35 cellular contexts compared by ENCODE assay signal in the genomic region with DNA sequence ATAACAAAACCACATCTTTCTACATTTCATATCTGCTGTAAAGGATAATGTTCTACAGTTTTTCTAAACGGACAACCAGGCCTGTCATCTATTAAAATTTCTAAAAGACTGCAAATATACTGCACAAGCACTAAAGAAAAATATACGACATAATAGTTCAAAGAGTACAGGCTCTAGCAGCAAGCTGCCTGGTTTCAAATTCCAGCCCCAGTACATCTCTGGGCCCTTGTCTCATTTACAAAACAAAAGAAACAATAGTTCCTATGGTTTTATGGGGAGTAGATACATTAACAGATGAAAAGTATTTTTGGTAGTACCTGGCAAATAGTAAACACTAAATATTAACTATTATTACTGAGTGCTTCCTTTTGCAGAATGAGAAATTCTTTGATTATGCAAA.
"Had no signal": no experiment of that assay in that cellular context is flagged by ENCODE, and none has a peak within 500 bp of the region (broad histone marks: within the 10 kb centered on the region; RNA-seq: fewer than 3 reads in every experiment).

No MANE protein-coding gene starts in this region.

- H3K36me3 ChIP-seq: ovary had no signal

- H3K9me3 Mint-ChIP-seq: activated naive CD4-positive, alpha-beta T cell treated with anti-CD3 and anti-CD28 coated beads, Interleukin-2, amount 10 ng/mL, durations not matched to agents 7 days and 5 days; natural killer cell treated with Interleukin-12 subunit alpha and Interleukin-12 subunit beta and Interleukin-15 and Interleukin-18, amount 100 ng/mL, for 72 hours; stimulated activated naive B cell treated with anti-CD40 and anti-IgM and Interleukin-4, amounts not matched to agents 10 μg/mL and 1 μg/mL and 100 μg/mL, for 72 hours; T-helper 1 cell treated with Interleukin-12 subunit alpha and Interleukin-12 subunit beta and Interleukin-4 antibody, amounts not matched to agents 30 μg/mL and 1 μg/mL, for 36 hours had no signal

- H3K4me1 ChIP-seq: ascending aorta, gastrocnemius medialis, stomach, thyroid gland, upper lobe of left lung had no signal

- H3K27ac ChIP-seq: ascending aorta, cardiac muscle cell, coronary artery, dorsolateral prefrontal cortex, gastrocnemius medialis, neutrophil, ovary, skin epidermis, stomach, upper lobe of left lung, WERI-Rb-1 had no signal

- H3K27ac Mint-ChIP-seq: activated CD4-positive, alpha-beta memory T cell treated with anti-CD3 and anti-CD28 coated beads, Interleukin-2, amount 10 ng/mL, durations not matched to agents 7 days and 5 days; activated naive CD8-positive, alpha-beta T cell treated with anti-CD3 and anti-CD28 coated beads, Interleukin-2, amount 10 ng/mL, durations not matched to agents 7 days and 5 days; natural killer cell treated with Interleukin-12 subunit alpha and Interleukin-12 subunit beta and Interleukin-15 and Interleukin-18, amount 100 ng/mL, for 72 hours; progenitor cell of endocrine pancreas; stimulated activated naive B cell treated with anti-CD40 and anti-IgM and Interleukin-4, amounts not matched to agents 10 μg/mL and 1 μg/mL and 100 μg/mL, for 72 hours; T-helper 1 cell treated with Interleukin-12 subunit alpha and Interleukin-12 subunit beta and Interleukin-4 antibody, amounts not matched to agents 30 μg/mL and 1 μg/mL, for 36 hours had no signal

- ATAC-seq: activated CD4-positive, CD25-positive, alpha-beta regulatory T cell treated with anti-CD3 and anti-CD28 coated beads, Interleukin-2, amount 50 U/mL, for 24 hours; gastrocnemius medialis; left cardiac atrium; natural killer cell treated with Interleukin-12 subunit alpha and Interleukin-12 subunit beta and Interleukin-15 and Interleukin-18, amount 100 ng/mL, for 72 hours; sciatic nerve; stimulated activated naive B cell treated with anti-CD40 and anti-IgM and Interleukin-4, amounts not matched to agents 10 μg/mL and 1 μg/mL and 100 μg/mL, for 72 hours had no signal

- H3K27me3 Mint-ChIP-seq: activated CD4-positive, alpha-beta memory T cell treated with anti-CD3 and anti-CD28 coated beads, Interleukin-2, amount 10 ng/mL, durations not matched to agents 7 days and 5 days; activated naive CD4-positive, alpha-beta T cell treated with anti-CD3 and anti-CD28 coated beads, Interleukin-2, amount 10 ng/mL, durations not matched to agents 7 days and 5 days; activated naive CD8-positive, alpha-beta T cell treated with anti-CD3 and anti-CD28 coated beads, Interleukin-2, amount 10 ng/mL, durations not matched to agents 7 days and 5 days; activated T-cell treated with anti-CD3 and anti-CD28 coated beads, Interleukin-2, amount 50 U/mL, for 24 hours; brain; natural killer cell treated with Interleukin-12 subunit alpha and Interleukin-12 subunit beta and Interleukin-15 and Interleukin-18, amount 100 ng/mL, for 72 hours; progenitor cell of endocrine pancreas; stimulated activated naive B cell treated with anti-CD40 and anti-IgM and Interleukin-4, amounts not matched to agents 10 μg/mL and 1 μg/mL and 100 μg/mL, for 72 hours had no signal

- H3K4me3 ChIP-seq: ascending aorta, cardiac muscle cell, coronary artery, dorsolateral prefrontal cortex, gastrocnemius medialis, ovary, skin epidermis, stomach, thyroid gland, upper lobe of left lung had no signal

- H3K9me3 ChIP-seq: ascending aorta, gastrocnemius medialis, neutrophil, ovary, stomach, thyroid gland, upper lobe of left lung had no signal

- H3K4me3 Mint-ChIP-seq: activated CD4-positive, alpha-beta memory T cell treated with anti-CD3 and anti-CD28 coated beads, Interleukin-2, amount 10 ng/mL, durations not matched to agents 7 days and 5 days; activated naive CD4-positive, alpha-beta T cell treated with anti-CD3 and anti-CD28 coated beads, Interleukin-2, amount 10 ng/mL, durations not matched to agents 7 days and 5 days; activated naive CD8-positive, alpha-beta T cell treated with anti-CD3 and anti-CD28 coated beads, Interleukin-2, amount 10 ng/mL, durations not matched to agents 7 days and 5 days; activated T-cell treated with anti-CD3 and anti-CD28 coated beads, Interleukin-2, amount 50 U/mL, for 24 hours; brain; natural killer cell treated with Interleukin-12 subunit alpha and Interleukin-12 subunit beta and Interleukin-15 and Interleukin-18, amount 100 ng/mL, for 72 hours; stimulated activated naive B cell treated with anti-CD40 and anti-IgM and Interleukin-4, amounts not matched to agents 10 μg/mL and 1 μg/mL and 100 μg/mL, for 72 hours; T-helper 1 cell treated with Interleukin-12 subunit alpha and Interleukin-12 subunit beta and Interleukin-4 antibody, amounts not matched to agents 30 μg/mL and 1 μg/mL, for 36 hours had no signal

- H3K27me3 ChIP-seq: ascending aorta, cardiac muscle cell, dorsolateral prefrontal cortex, gastrocnemius medialis, neutrophil, ovary, stomach, thyroid gland, upper lobe of left lung had no signal

- DNase-seq: activated CD4-positive, alpha-beta memory T cell treated with anti-CD3 and anti-CD28 coated beads, Interleukin-2, amount 10 ng/mL, durations not matched to agents 7 days and 5 days; activated CD4-positive, alpha-beta T cell treated with anti-CD3 and anti-CD28 coated beads for 48 hours; activated CD8-positive, alpha-beta memory T cell treated with anti-CD3 and anti-CD28 coated beads, Interleukin-2, amount 50 U/mL, for 48 hours; activated gamma-delta T cell; activated naive CD4-positive, alpha-beta T cell treated with anti-CD3 and anti-CD28 coated beads, Interleukin-2, amount 10 ng/mL, durations not matched to agents 7 days and 5 days; activated naive CD8-positive, alpha-beta T cell treated with anti-CD3 and anti-CD28 coated beads, Interleukin-2, amount 10 ng/mL, durations not matched to agents 7 days and 5 days; activated T-cell treated with anti-CD3 and anti-CD28 coated beads, Interleukin-2, amount 50 U/mL, for 24 hours; cerebellar nuclear complex; dorsolateral prefrontal cortex; effector memory CD4-positive, alpha-beta T cell; erythroblast; gastrocnemius medialis; glutamatergic neuron; islet precursor cell; left cardiac atrium; ovary; stimulated activated CD4-positive, alpha-beta T cell treated with anti-CD3 and anti-CD28 coated beads, Interleukin-4, amount 100 ng/mL, for 4 hours; stimulated activated CD8-positive, alpha-beta memory T cell treated with anti-CD3 and anti-CD28 coated beads, Interleukin-4, amount 100 ng/mL, for 48 hours; stimulated activated naive B cell treated with anti-CD40 and anti-IgM and Interleukin-4, amounts not matched to agents 10 μg/mL and 1 μg/mL and 100 μg/mL, for 72 hours; stomach; T-helper 9 cell; thyroid gland; upper lobe of left lung; WERI-Rb-1 had no signal
